ENCODE assay signal across 8 cellular contexts in the genomic region with DNA sequence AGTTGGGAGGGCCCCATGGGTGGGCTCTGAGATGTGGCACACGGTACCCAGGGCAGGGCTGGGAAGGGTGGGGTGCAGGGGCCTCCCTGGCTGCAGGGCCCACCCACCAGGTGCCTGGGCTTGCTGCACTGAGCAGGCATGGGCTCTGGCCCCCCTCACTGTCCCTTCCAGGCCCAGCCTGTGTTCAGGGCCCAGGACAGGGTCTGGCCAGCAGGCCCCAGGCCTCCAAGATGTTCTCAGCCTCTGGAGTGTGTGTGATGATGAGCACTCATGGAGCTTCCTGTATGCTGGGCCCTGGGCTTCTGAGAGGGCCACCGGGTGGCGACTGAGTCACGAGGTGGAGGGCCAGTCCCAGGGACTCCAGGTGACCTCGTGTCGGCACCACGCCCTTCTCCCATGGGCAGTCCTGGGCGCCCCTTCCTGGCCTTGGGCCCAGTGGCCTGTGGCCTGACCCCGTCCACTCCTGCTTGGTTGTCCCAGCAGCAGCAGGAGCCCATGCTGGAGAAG. TPM values are rescaled to one million over a fixed set of nuclear protein-coding genes. Genes with fewer than 3 reads are reported as not detected.
DNase-seq lines count a peak whose midpoint lies in the region; ATAC-seq and TF ChIP-seq lines count a peak whose summit lies in the region.

No MANE protein-coding gene starts in this region.

- WGBS in esophagus muscularis mucosa, result 65% methylated on average over 5 of the region's 9 CpGs

- TF ChIP-seq CTCF in esophagus muscularis mucosa (IDR thresholded peaks at IDR 0.05), result no peak
- TF ChIP-seq CTCF in retinal pigment epithelial cell (conservative IDR thresholded peaks at IDR 0.05; ENCODE audit: low read depth, low read length), result no peak

- peak overlapping the region; percentile 94 for H3K27ac ChIP-seq in SK-N-MC
- H3K27ac ChIP-seq in esophagus muscularis mucosa (replicated peaks in 1 of 4), result peak overlapping the region; percentile 61 to 75 (median 72)

- no peaks in the 10 kb centered on the region for H3K9me3 ChIP-seq in SK-N-MC (ENCODE audit: low read depth, low read length)
- H3K9me3 ChIP-seq in esophagus muscularis mucosa, result no peaks in the 10 kb centered on the region

- no peak for TF ChIP-seq POLR2A in esophagus muscularis mucosa (IDR thresholded peaks at IDR 0.05; ENCODE audit: low read depth)

- peak overlapping the region; percentile 78 for H3K9ac ChIP-seq in SK-N-MC (ENCODE audit: insufficient read length)

- ATAC-seq in HG03460 (IDR thresholded peaks at IDR 0.05; ENCODE audit: unreplicated experiment), result no peak

- H3K27me3 ChIP-seq in esophagus muscularis mucosa, result peaks cover 0 to 8% (median 0%) of the 10 kb centered on the region in 4 donors

- H3K4me1 ChIP-seq in esophagus muscularis mucosa, result peaks cover 52 to 67% (median 60%) of the 10 kb centered on the region in 4 donors

- intact Hi-C loops in esophagus muscularis mucosa (cut with DNase I), result loop anchor here (5.0 kb wide), 1 partner anchor 46 kb away; no protein-coding TSS in a partner anchor

- peak overlapping the region; percentile 92 for H3K4me3 ChIP-seq in SK-N-MC
- peak overlapping the region; percentile 52 to 62 (median 55) for H3K4me3 ChIP-seq in esophagus muscularis mucosa
- H3K4me3 ChIP-seq in retinal pigment epithelial cell (ENCODE audit: low read length), result peak overlapping the region; percentile 35

- TF ChIP-seq EP300 in esophagus muscularis mucosa (IDR thresholded peaks at IDR 0.05), result no peak

- DNase-seq in stimulated activated CD4-positive, alpha-beta T cell treated with anti-CD3 and anti-CD28 coated beads, Interleukin-15, amount 100 ng/mL, for 24 hours, result peak; percentile 21
- DNase-seq in stimulated activated CD4-positive, alpha-beta T cell treated with anti-CD3 and anti-CD28 coated beads, Interleukin-4, amount 100 ng/mL, for 4 hours, result no peak
- DNase-seq in SK-N-MC (ENCODE audit: low read depth, low spot score) (no peak), esophagus muscularis mucosa (ENCODE audit: extremely low spot score) (no peak), retinal pigment epithelial cell (ENCODE audit: low read depth) (no peak), NCI-H226 (no peak), NCI-H1436 treated with DMSO at 0.1 percent for 48 hours (lab: John Stamatoyannopoulos, UW) (no peak)

- no peaks in the 10 kb centered on the region for H3K36me3 ChIP-seq in SK-N-MC (ENCODE audit: insufficient read depth, low read length)
- H3K36me3 ChIP-seq in esophagus muscularis mucosa, result no peaks in the 10 kb centered on the region

RNA-seq across cellular contexts. Expression of a gene that starts 55.9 kb away (rescaled TPM):
- 1 to 10 TPM in 1 of 4 donors, under 1 TPM in 3; 0.17 to 1.4 (median 0.64) TPM for total RNA-seq in esophagus muscularis mucosa

Comparison
In these comparisons a context has a peak if more than half of its experiments do, and no peak if none do; other contexts are left out.
1. H3K4me3 ChIP-seq: peak in every context shown above with its lines; median percentile 92 in SK-N-MC; 55 in esophagus muscularis mucosa; 35 in retinal pigment epithelial cell.